21 cellular contexts compared by ENCODE assay signal in the genomic region with DNA sequence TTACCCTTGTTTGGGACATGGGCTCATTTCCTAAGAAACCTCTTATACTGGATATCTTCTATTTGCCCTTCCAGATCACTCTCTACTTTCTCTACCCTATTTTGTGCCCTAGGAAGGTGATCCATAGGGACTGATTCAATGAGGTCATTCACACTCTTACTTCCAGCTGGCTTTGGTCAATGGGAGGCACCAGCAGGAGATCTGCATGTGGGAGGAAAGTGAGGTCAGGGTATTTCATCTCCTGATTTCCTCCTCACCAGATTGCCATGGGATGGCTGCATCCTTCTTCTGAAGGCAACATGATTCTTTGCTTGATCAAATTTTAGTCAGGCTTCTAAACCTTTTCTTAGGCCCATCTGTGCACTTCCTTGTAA. TPM values are rescaled to one million over a fixed set of nuclear protein-coding genes. Genes with fewer than 3 reads are reported as not detected.
A peak's percentile ranks its signal among the peaks of the same experiment; 100 is the strongest.
DNase-seq lines count a peak whose midpoint lies in the region; ATAC-seq and TF ChIP-seq lines count a peak whose summit lies in the region.
"Had no signal": no experiment of that assay in that cellular context is flagged by ENCODE, and none has a peak within 500 bp of the region (broad histone marks: within the 10 kb centered on the region; RNA-seq: fewer than 3 reads in every experiment).

No MANE protein-coding gene starts in this region.

- H3K4me1 Mint-ChIP-seq in activated CD4-positive, alpha-beta T cell treated with anti-CD3 and anti-CD28 coated beads, Interleukin-2, amount 10 ng/mL, durations not matched to agents 24 days and 14 days = no peaks in the 10 kb centered on the region
- H3K4me1 Mint-ChIP-seq in neural progenitor cell = peaks cover 14% of the 10 kb centered on the region

- H3K4me1 ChIP-seq in left ventricle myocardium inferior = no peaks in the 10 kb centered on the region
- peaks cover 20% of the 10 kb centered on the region for H3K4me1 ChIP-seq in neural progenitor cell
- H3K4me1 ChIP-seq: SJSA1 had no signal

- no peaks in the 10 kb centered on the region for H4K20me1 ChIP-seq in neural progenitor cell (ENCODE audit: low read depth)

- peak overlapping the region; percentile 6 for H3K27ac ChIP-seq in left ventricle myocardium inferior (replicated peaks)
- H3K27ac ChIP-seq in neural progenitor cell = no peak overlapping the region
- H3K27ac ChIP-seq: C4-2B, SJSA1 had no signal

- no peaks in the 10 kb centered on the region for H3K36me3 ChIP-seq in left ventricle myocardium inferior
- no peaks in the 10 kb centered on the region for H3K36me3 ChIP-seq in neural progenitor cell
- H3K36me3 ChIP-seq: SJSA1 had no signal

- ATAC-seq in GM18519 (IDR thresholded peaks at IDR 0.05; ENCODE audit: low FRiP score, unreplicated experiment) = no peak

- H2AFZ ChIP-seq in neural progenitor cell (replicated peaks) = no peak overlapping the region

- H3K9me3 ChIP-seq in left ventricle myocardium inferior (replicated peaks) (no peaks in the 10 kb centered on the region), neural progenitor cell (ENCODE audit: low read depth) (no peaks in the 10 kb centered on the region)
- H3K9me3 ChIP-seq: SJSA1 had no signal

- H3F3A ChIP-seq in neural progenitor cell (ENCODE audit: low read depth) = peaks cover 21% of the 10 kb centered on the region

- no peak overlapping the region for H3K27ac Mint-ChIP-seq in activated CD4-positive, alpha-beta T cell treated with anti-CD3 and anti-CD28 coated beads, Interleukin-2, amount 10 ng/mL, durations not matched to agents 24 days and 14 days
- no peak overlapping the region for H3K27ac Mint-ChIP-seq in neural progenitor cell
- H3K27ac Mint-ChIP-seq: HFFc6 had no signal

- H3K27me3 Mint-ChIP-seq in activated CD4-positive, alpha-beta T cell treated with anti-CD3 and anti-CD28 coated beads, Interleukin-2, amount 10 ng/mL, durations not matched to agents 24 days and 14 days = peaks cover 45% of the 10 kb centered on the region
- peaks cover 3% of the 10 kb centered on the region for H3K27me3 Mint-ChIP-seq in neural progenitor cell (ENCODE audit: insufficient read depth, low read depth)

- DNase-seq in activated CD4-positive, alpha-beta T cell treated with anti-CD3 and anti-CD28 coated beads, Interleukin-2, amount 10 ng/mL, durations not matched to agents 24 days and 14 days = peak; percentile 29
- DNase-seq in activated CD4-positive, alpha-beta T cell treated with anti-CD3 and anti-CD28 coated beads for 48 hours = no peak
- DNase-seq in NCI-H82 treated with DMSO at 0.1 percent for 48 hours (lab: John Stamatoyannopoulos, UW; ENCODE audit: unreplicated experiment) (peak; percentile 84), left ventricle myocardium inferior (no peak), neural progenitor cell (ENCODE audit: low spot score) (no peak), H4 (ENCODE audit: low spot score) (no peak), GOT3 (lab: John Stamatoyannopoulos, UW) (no peak)
- DNase-seq: COR-L47; DMS53; MV-4-11; NCI-H1417 treated with DMSO at 0.1 percent for 48 hours; NCI-H2029 treated with DMSO at 0.1 percent for 48 hours; NCI-H526; NK-92 treated with Interleukin-12 subunit alpha and Interleukin-12 subunit beta, amount 100 ng/mL, for 24 hours; OCI-M1; RPMI8226 had no signal

- no peaks in the 10 kb centered on the region for H3K36me3 Mint-ChIP-seq in activated CD4-positive, alpha-beta T cell treated with anti-CD3 and anti-CD28 coated beads, Interleukin-2, amount 10 ng/mL, durations not matched to agents 24 days and 14 days (ENCODE audit: low read depth)
- no peaks in the 10 kb centered on the region for H3K36me3 Mint-ChIP-seq in neural progenitor cell

- no peak overlapping the region for H3K4me3 Mint-ChIP-seq in activated CD4-positive, alpha-beta T cell treated with anti-CD3 and anti-CD28 coated beads, Interleukin-2, amount 10 ng/mL, durations not matched to agents 24 days and 14 days
- no peak overlapping the region for H3K4me3 Mint-ChIP-seq in neural progenitor cell
- H3K4me3 Mint-ChIP-seq: HFFc6 had no signal

- peak overlapping the region; percentile 36 for H3K4me2 ChIP-seq in neural progenitor cell

- no peak overlapping the region for H3K9ac ChIP-seq in neural progenitor cell

- H3K9me3 Mint-ChIP-seq in activated CD4-positive, alpha-beta T cell treated with anti-CD3 and anti-CD28 coated beads, Interleukin-2, amount 10 ng/mL, durations not matched to agents 24 days and 14 days = no peaks in the 10 kb centered on the region
- H3K9me3 Mint-ChIP-seq in neural progenitor cell = no peaks in the 10 kb centered on the region
- H3K9me3 Mint-ChIP-seq: HFFc6 had no signal

- intact Hi-C loops in activated CD4-positive, alpha-beta T cell treated with anti-CD3 and anti-CD28 coated beads, Interleukin-2, amount 10 ng/mL, durations not matched to agents 24 days and 14 days (cut with micrococcal nuclease) = no loop called here
- intact Hi-C loops in left ventricle myocardium inferior (cut with micrococcal nuclease) = no loop called here

- H3K79me2 ChIP-seq in neural progenitor cell (ENCODE audit: low read depth) = no peaks in the 10 kb centered on the region

- no peak for TF ChIP-seq CTCF in left ventricle myocardium inferior (IDR thresholded peaks at IDR 0.05; ENCODE audit: borderline replicate concordance)
- no peak for TF ChIP-seq CTCF in neural progenitor cell (IDR thresholded peaks at IDR 0.05)

- H3K4me3 ChIP-seq in left ventricle myocardium inferior = no peak overlapping the region
- H3K4me3 ChIP-seq in neural progenitor cell = no peak overlapping the region
- H3K4me3 ChIP-seq: SJSA1 had no signal

- H3K27me3 ChIP-seq in left ventricle myocardium inferior (ENCODE audit: low read depth) (peaks cover 4% of the 10 kb centered on the region), neural progenitor cell (no peaks in the 10 kb centered on the region)

RNA-seq across cellular contexts. Expression of a gene that starts 15.2 kb away (rescaled TPM):
- not detected in 2 replicates for total RNA-seq in activated CD4-positive, alpha-beta T cell treated with anti-CD3 and anti-CD28 coated beads, Interleukin-2, amount 10 ng/mL, durations not matched to agents 24 days and 14 days
- total RNA-seq in left ventricle myocardium inferior (not detected), neural progenitor cell (ENCODE audit: low replicate concordance) (0.75 and 3.7 TPM in 2 replicates)
- not detected in 2 replicates for total RNA-seq in H4 (2014; rRNA removed; shearing (Covaris generic))
- total RNA-seq: LHCN-M2, SJSA1 had no signal

RNA-seq across cellular contexts. Expression of a gene that starts 21.1 kb away (rescaled TPM):
- total RNA-seq in activated CD4-positive, alpha-beta T cell treated with anti-CD3 and anti-CD28 coated beads, Interleukin-2, amount 10 ng/mL, durations not matched to agents 24 days and 14 days = 3.5 and 4.8 TPM in 2 replicates
- total RNA-seq in left ventricle myocardium inferior (2.9 TPM), neural progenitor cell (ENCODE audit: low replicate concordance) (3.5 and 11.3 TPM in 2 replicates)
- 6.5 and 6.8 TPM in 2 replicates for total RNA-seq in H4 (2014; rRNA removed; shearing (Covaris generic))

Comparison
In these comparisons a context has a peak if more than half of its experiments do, and no peak if none do; other contexts are left out.
1. DNase-seq: peak in activated CD4-positive, alpha-beta T cell treated with anti-CD3 and anti-CD28 coated beads, Interleukin-2, amount 10 ng/mL, durations not matched to agents 24 days and 14 days (single experiment) and NCI-H82 treated with DMSO at 0.1 percent for 48 hours (single experiment); none in activated CD4-positive, alpha-beta T cell treated with anti-CD3 and anti-CD28 coated beads for 48 hours (single experiment), left ventricle myocardium inferior (single experiment), neural progenitor cell (single experiment), H4 (single experiment) and GOT3 (single experiment).